25 cellular contexts compared by ENCODE assay signal in genomic region chr17:34757611-34758010, GRCh38.
"Had no signal": no experiment of that assay in that cellular context is flagged by ENCODE, and none has a peak within 500 bp of the region (broad histone marks: within the 10 kb centered on the region; RNA-seq: fewer than 3 reads in every experiment).

No MANE protein-coding gene starts in this region.

- H3K4me1 ChIP-seq: parathyroid adenoma, psoas muscle, right lobe of liver, stomach, thyroid gland, tibial nerve, upper lobe of left lung, vagina had no signal

- H3K36me3 ChIP-seq: ovary, right lobe of liver, stomach, thoracic aorta, thyroid gland, tibial nerve, upper lobe of left lung, vagina had no signal

- ATAC-seq: naive thymus-derived CD8-positive, alpha-beta T cell; natural killer cell treated with Interleukin-12 subunit alpha and Interleukin-12 subunit beta and Interleukin-15 and Interleukin-18, amount 100 ng/mL, for 72 hours; psoas muscle; right cardiac atrium; right lobe of liver; stimulated activated effector memory CD8-positive, alpha-beta T cell treated with anti-CD3 and anti-CD28 coated beads, Interleukin-12 subunit alpha, Interleukin-12 subunit beta, amount 100 ng/mL, for 72 hours; stimulated activated naive B cell treated with anti-CD40 and anti-IgM and Interleukin-4, amounts not matched to agents 10 μg/mL and 1 μg/mL and 100 μg/mL, for 72 hours had no signal

- H3K27me3 ChIP-seq: ovary, right lobe of liver, thyroid gland, tibial nerve, upper lobe of left lung, vagina had no signal

- H3K9me3 ChIP-seq: ovary, psoas muscle, right lobe of liver, stomach, thoracic aorta, thyroid gland, tibial nerve, upper lobe of left lung, vagina had no signal

- H3K4me3 ChIP-seq: ovary, psoas muscle, right lobe of liver, skin epidermis, smooth muscle cell, stomach, thoracic aorta, thyroid gland, tibial nerve, upper lobe of left lung, vagina had no signal

- H3K27ac ChIP-seq: ovary, parathyroid adenoma, psoas muscle, right lobe of liver, skin epidermis, stomach, thoracic aorta, thyroid gland, tibial nerve, upper lobe of left lung, vagina had no signal

- DNase-seq: nephron progenitor cell; occipital lobe; ovary; psoas muscle; right cardiac atrium; stimulated activated CD4-positive, alpha-beta T cell treated with anti-CD3 and anti-CD28 coated beads, Interleukin-15, amount 100 ng/mL, for 24 hours; stimulated activated CD4-positive, alpha-beta T cell treated with anti-CD3 and anti-CD28 coated beads, Interleukin-2, amount 100 ng/mL, for 24 hours; stimulated activated CD4-positive, alpha-beta T cell treated with anti-CD3 and anti-CD28 coated beads, Interleukin-2, amount 100 ng/mL, for 48 hours; stimulated activated CD4-positive, alpha-beta T cell treated with anti-CD3 and anti-CD28 coated beads, Interleukin-4, amount 100 ng/mL, for 24 hours; stimulated activated naive B cell treated with anti-CD40 and anti-IgM and Interleukin-4, amounts not matched to agents 10 μg/mL and 1 μg/mL and 100 μg/mL, for 72 hours; stimulated activated naive CD4-positive, alpha-beta T cell treated with Interleukin-2 at 50 U/mL for 16 hours; stomach; thyroid gland; trophoblast cell; upper lobe of left lung had no signal
